Comparison of ENCODE assay signal across 8 cellular contexts in genomic region chr17:49746791-49747490, GRCh38. TPM values are rescaled to one million over a fixed set of nuclear protein-coding genes. Genes with fewer than 3 reads are reported as not detected.
A peak's percentile ranks its signal among the peaks of the same experiment; 100 is the strongest.
DNase-seq lines count a peak whose midpoint lies in the region; ATAC-seq and FAIRE-seq lines count a peak whose summit lies in the region.

No MANE protein-coding gene starts in this region.

- H3K4me1 Mint-ChIP-seq in activated CD8-positive, alpha-beta memory T cell treated with anti-CD3 and anti-CD28 coated beads, Interleukin-2, amount 10 ng/mL, durations not matched to agents 7 days and 5 days: peaks cover 76% of the 10 kb centered on the region

- peaks cover 27% of the 10 kb centered on the region for H3K36me3 Mint-ChIP-seq in activated CD8-positive, alpha-beta memory T cell treated with anti-CD3 and anti-CD28 coated beads, Interleukin-2, amount 10 ng/mL, durations not matched to agents 7 days and 5 days

- peak overlapping the region; percentile 94 for H3K27ac Mint-ChIP-seq in activated CD8-positive, alpha-beta memory T cell treated with anti-CD3 and anti-CD28 coated beads, Interleukin-2, amount 10 ng/mL, durations not matched to agents 7 days and 5 days

- DNase-seq in activated CD8-positive, alpha-beta memory T cell treated with anti-CD3 and anti-CD28 coated beads, Interleukin-2, amount 10 ng/mL, durations not matched to agents 7 days and 5 days: peak; percentile 59
- no peak for DNase-seq in activated CD8-positive, alpha-beta memory T cell treated with anti-CD3 and anti-CD28 coated beads, Interleukin-2, amount 50 U/mL, for 48 hours
- peak in 3 of 5 experiments; percentile 18 to 63 (median 45) for DNase-seq in T-helper 2 cell
- DNase-seq in stimulated activated naive CD8-positive, alpha-beta T cell treated with anti-CD3 and anti-CD28 coated beads, Interleukin-15, Interleukin-2, amounts not matched to agents 100 U/mL and 50 U/mL, for 24 hours: peak; percentile 22
- no peak for DNase-seq in SKM-1 (lab: John Stamatoyannopoulos, UW; ENCODE audit: unreplicated experiment)
- DNase-seq in foreskin melanocyte: no peak
- DNase-seq in HTR-8/SVneo (ENCODE audit: insufficient read length, low spot score): no peak

- no peaks in the 10 kb centered on the region for H3K27me3 Mint-ChIP-seq in activated CD8-positive, alpha-beta memory T cell treated with anti-CD3 and anti-CD28 coated beads, Interleukin-2, amount 10 ng/mL, durations not matched to agents 7 days and 5 days

- FAIRE-seq in HTR-8/SVneo (lab: Jason Lieb, UNC): no peak

- CTCF ChIA-PET in activated CD8-positive, alpha-beta memory T cell treated with anti-CD3 and anti-CD28 coated beads, Interleukin-2, amount 10 ng/mL, durations not matched to agents 7 days and 5 days (lab: Charles Lee): interaction anchor here (1.0 to 5.1 kb wide), 12 partner anchors 11 to 280 kb away, joined by 3 to 42 read pairs (median 6); partner anchors contain the start of genes FAM117A and SLC35B1

- H3K9me3 Mint-ChIP-seq in activated CD8-positive, alpha-beta memory T cell treated with anti-CD3 and anti-CD28 coated beads, Interleukin-2, amount 10 ng/mL, durations not matched to agents 7 days and 5 days (ENCODE audit: low read depth): no peaks in the 10 kb centered on the region

- ATAC-seq in activated CD8-positive, alpha-beta memory T cell treated with anti-CD3 and anti-CD28 coated beads, Interleukin-2, amount 10 ng/mL, durations not matched to agents 7 days and 5 days: peak; percentile 63
- ATAC-seq in HG02885 (IDR thresholded peaks at IDR 0.05; ENCODE audit: poor library complexity, unreplicated experiment): peak; percentile 62
- ATAC-seq in stimulated activated naive CD8-positive, alpha-beta T cell treated with anti-CD3 and anti-CD28 coated beads, Interleukin-15, Interleukin-2, amounts not matched to agents 100 U/mL and 50 U/mL, for 24 hours: peak; percentile 26

- peak overlapping the region; percentile 69 for H3K4me3 Mint-ChIP-seq in activated CD8-positive, alpha-beta memory T cell treated with anti-CD3 and anti-CD28 coated beads, Interleukin-2, amount 10 ng/mL, durations not matched to agents 7 days and 5 days

RNA-seq across cellular contexts. Expression of gene FAM117A, which starts 17.0 kb away (rescaled TPM):
- 10 to 100 TPM; 31.6 to 44.9 TPM for total RNA-seq in activated CD8-positive, alpha-beta memory T cell treated with anti-CD3 and anti-CD28 coated beads, Interleukin-2, amount 10 ng/mL, durations not matched to agents 7 days and 5 days

RNA-seq across cellular contexts. Expression of gene SLC35B1, which starts 39.2 kb away (rescaled TPM):
- 10 to 100 TPM; 47.3 to 78.1 TPM for total RNA-seq in activated CD8-positive, alpha-beta memory T cell treated with anti-CD3 and anti-CD28 coated beads, Interleukin-2, amount 10 ng/mL, durations not matched to agents 7 days and 5 days

RNA-seq across cellular contexts. Expression of gene KAT7, which starts 41.5 kb away (rescaled TPM):
- total RNA-seq in activated CD8-positive, alpha-beta memory T cell treated with anti-CD3 and anti-CD28 coated beads, Interleukin-2, amount 10 ng/mL, durations not matched to agents 7 days and 5 days: 10 to 100 TPM; 76.9 to 80.6 TPM

Comparison
In these comparisons a context has a peak if more than half of its experiments do, and no peak if none do; other contexts are left out.
1. DNase-seq: peak in activated CD8-positive, alpha-beta memory T cell treated with anti-CD3 and anti-CD28 coated beads, Interleukin-2, amount 10 ng/mL, durations not matched to agents 7 days and 5 days (single experiment), T-helper 2 cell (3 of 5) and stimulated activated naive CD8-positive, alpha-beta T cell treated with anti-CD3 and anti-CD28 coated beads, Interleukin-15, Interleukin-2, amounts not matched to agents 100 U/mL and 50 U/mL, for 24 hours (single experiment); none in activated CD8-positive, alpha-beta memory T cell treated with anti-CD3 and anti-CD28 coated beads, Interleukin-2, amount 50 U/mL, for 48 hours (single experiment), SKM-1 (single experiment), foreskin melanocyte (single experiment) and HTR-8/SVneo (single experiment).
2. Peak in every context shown above with its lines, with median percentiles within 50 percentile points of each other: ATAC-seq.